Comparison of ENCODE assay signal across 10 cellular contexts in genomic region chr22:20533095-20533878, GRCh38. TPM values are rescaled to one million over a fixed set of nuclear protein-coding genes. Genes with fewer than 3 reads are reported as not detected.
A peak's percentile ranks its signal among the peaks of the same experiment; 100 is the strongest.
DNase-seq lines count a peak whose midpoint lies in the region; ATAC-seq and TF ChIP-seq lines count a peak whose summit lies in the region.
"Had no signal": no experiment of that assay in that cellular context is flagged by ENCODE, and none has a peak within 500 bp of the region (broad histone marks: within the 10 kb centered on the region; RNA-seq: fewer than 3 reads in every experiment).

No MANE protein-coding gene starts in this region.

- H2AFZ ChIP-seq in ACC112 (ENCODE audit: low read length, unreplicated experiment) (no peak overlapping the region), KMS-11 (ENCODE audit: low read depth) (no peak overlapping the region)

- no peaks in the 10 kb centered on the region for H4K20me1 ChIP-seq in KMS-11 (ENCODE audit: insufficient read depth)

- no peak for ATAC-seq in effector memory CD8-positive, alpha-beta T cell (replicated peaks)
- no peak for ATAC-seq in GM18861 (IDR thresholded peaks at IDR 0.05; ENCODE audit: unreplicated experiment)

- peak overlapping the region; percentile 98 for H3K27ac ChIP-seq in ACC112 (ENCODE audit: low read depth, low read length)
- H3K27ac ChIP-seq in KMS-11 = peak overlapping the region; percentile 12; the same call in 1 of the 2 replicates

- H3K9me3 Mint-ChIP-seq in effector memory CD8-positive, alpha-beta T cell = no peaks in the 10 kb centered on the region
- H3K9me3 Mint-ChIP-seq in osteocyte (ENCODE audit: unreplicated experiment) = no peaks in the 10 kb centered on the region

- H3K9ac ChIP-seq in KMS-11 = no peak overlapping the region

- peaks cover 69% of the 10 kb centered on the region for H3K79me2 ChIP-seq in ACC112 (ENCODE audit: control insufficient read depth, insufficient read depth, low read length, unreplicated experiment)
- peaks cover 52% of the 10 kb centered on the region for H3K79me2 ChIP-seq in KMS-11 (ENCODE audit: insufficient read depth, low read depth)

- H3K36me3 ChIP-seq in ACC112 (ENCODE audit: insufficient read depth, low read length) (no peaks in the 10 kb centered on the region), KMS-11 (ENCODE audit: insufficient read depth) (no peaks in the 10 kb centered on the region)
- H3K36me3 ChIP-seq: ovary had no signal

- H3K4me1 ChIP-seq in ACC112 (ENCODE audit: control insufficient read depth, insufficient read depth, low read length, unreplicated experiment) = peaks cover 53% of the 10 kb centered on the region
- peaks cover 27% of the 10 kb centered on the region for H3K4me1 ChIP-seq in KMS-11 (ENCODE audit: low read depth, poor library complexity, severe bottlenecking)

- H3K27ac Mint-ChIP-seq in effector memory CD8-positive, alpha-beta T cell = peak overlapping the region; percentile 91 to 93
- H3K27ac Mint-ChIP-seq in osteocyte (ENCODE audit: unreplicated experiment) = peak overlapping the region; percentile 97

- TF ChIP-seq CTCF in KMS-11 (conservative IDR thresholded peaks at IDR 0.05; ENCODE audit: low read depth, low read length) = no peak
- no peak for TF ChIP-seq CTCF in osteocyte (IDR thresholded peaks at IDR 0.05)

- H3K36me3 Mint-ChIP-seq in effector memory CD8-positive, alpha-beta T cell (ENCODE audit: insufficient read depth) = peaks cover 27% of the 10 kb centered on the region
- peaks cover 4% of the 10 kb centered on the region for H3K36me3 Mint-ChIP-seq in osteocyte (ENCODE audit: unreplicated experiment)

- peak overlapping the region; percentile 33 to 48 for H3K4me3 Mint-ChIP-seq in effector memory CD8-positive, alpha-beta T cell
- no peak overlapping the region for H3K4me3 Mint-ChIP-seq in osteocyte (ENCODE audit: unreplicated experiment)

- H3K27me3 ChIP-seq in ACC112 (ENCODE audit: insufficient read depth, low read length) (no peaks in the 10 kb centered on the region), KMS-11 (ENCODE audit: insufficient read depth, low read depth) (no peaks in the 10 kb centered on the region)
- H3K27me3 ChIP-seq: ovary had no signal

- H3K4me3 ChIP-seq in ACC112 (ENCODE audit: low read depth, low read length) = no peak overlapping the region
- H3K4me3 ChIP-seq in KMS-11 (IDR thresholded peaks at IDR 0.05; ENCODE audit: insufficient read depth, low read depth, low read length) = no peak overlapping the region
- H3K4me3 ChIP-seq: ovary had no signal

- H3K4me2 ChIP-seq in KMS-11 = no peak overlapping the region

- H3K27me3 Mint-ChIP-seq in effector memory CD8-positive, alpha-beta T cell = no peaks in the 10 kb centered on the region
- H3K27me3 Mint-ChIP-seq in osteocyte (ENCODE audit: unreplicated experiment) = no peaks in the 10 kb centered on the region

- H3K4me1 Mint-ChIP-seq in effector memory CD8-positive, alpha-beta T cell (ENCODE audit: low read depth in 2 of 2) = peaks cover 41 to 52% of the 10 kb centered on the region in 2 donors
- peaks cover 53% of the 10 kb centered on the region for H3K4me1 Mint-ChIP-seq in osteocyte (ENCODE audit: unreplicated experiment)

- DNase-seq in effector memory CD8-positive, alpha-beta T cell = no peak
- DNase-seq in osteocyte (ENCODE audit: extremely low spot score, unreplicated experiment) (no peak), NCI-H524 (lab: John Stamatoyannopoulos, UW) (no peak), NCI-H526 (lab: John Stamatoyannopoulos, UW) (no peak), NCI-H1694 (lab: John Stamatoyannopoulos, UW) (no peak)
- DNase-seq: NCI-H2029 treated with DMSO at 0.1 percent for 48 hours, ovary had no signal

RNA-seq across cellular contexts. Expression of gene MED15, which starts 25.9 kb away (rescaled TPM):
- total RNA-seq in osteocyte = 104 TPM in 2 replicates

RNA-seq across cellular contexts. Expression of gene KLHL22, which starts 37.7 kb away (rescaled TPM):
- total RNA-seq in osteocyte = 44.7 and 46.3 TPM in 2 replicates
